In genomic region chr11:30017467-30017895, GRCh38 we compare ENCODE assay signal across 13 cellular contexts. TPM values are rescaled to one million over a fixed set of nuclear protein-coding genes. Genes with fewer than 3 reads are reported as not detected.
A peak's percentile ranks its signal among the peaks of the same experiment; 100 is the strongest.
DNase-seq lines count a peak whose midpoint lies in the region; ATAC-seq and TF ChIP-seq lines count a peak whose summit lies in the region.
"Had no signal": no experiment of that assay in that cellular context is flagged by ENCODE, and none has a peak within 500 bp of the region (broad histone marks: within the 10 kb centered on the region; RNA-seq: fewer than 3 reads in every experiment).

No MANE protein-coding gene starts in this region.

- WGBS in esophagus muscularis mucosa, result 34% methylated on average over 18 of the region's 18 CpGs
- no CpG with 5 or more reads among the region's 18 CpGs for WGBS in mesendoderm (ENCODE audit: extremely low coverage, insufficient coverage, low lambda C conversion rate)
- WGBS in testis, 2 donors, result 23% methylated on average over 13 to 18 of the region's 18 CpGs

- DNase-seq in NT2/D1 (ENCODE audit: low read depth, low spot score) (no peak), esophagus muscularis mucosa (ENCODE audit: extremely low spot score) (no peak), mesendoderm (peak; percentile 21), testis (no peak)
- no peak for DNase-seq in activated CD8-positive, alpha-beta memory T cell treated with anti-CD3 and anti-CD28 coated beads for 24 hours
- DNase-seq in activated CD4-positive, CD25-positive, alpha-beta regulatory T cell treated with anti-CD3 and anti-CD28 coated beads, Interleukin-2, amount 50 U/mL, for 72 hours, result no peak
- DNase-seq: activated T-cell treated with anti-CD3 and anti-CD28 coated beads, Interleukin-2, amount 50 U/mL, for 1 hour; hippocampal formation; NCI-H1417 treated with DMSO at 0.1 percent for 48 hours had no signal

- H3K79me1 ChIP-seq in mesendoderm (ENCODE audit: low read length), result no peaks in the 10 kb centered on the region

- peaks cover 100% of the 10 kb centered on the region for H3K27me3 ChIP-seq in NT2/D1 (ENCODE audit: insufficient read depth, insufficient read length)
- peaks cover 0 to 33% (median 14%) of the 10 kb centered on the region in 4 donors for H3K27me3 ChIP-seq in esophagus muscularis mucosa
- H3K27me3 ChIP-seq in mesendoderm (ENCODE audit: insufficient read depth, low read length, poor library complexity), result peaks cover 57% of the 10 kb centered on the region
- no peaks in the 10 kb centered on the region for H3K27me3 ChIP-seq in testis
- H3K27me3 ChIP-seq: BLaER1 treated with 17β-estradiol and CSF1 and Interleukin-3, amounts not matched to agents 10 nM and 100 nM had no signal

- H3K4ac ChIP-seq in mesendoderm (ENCODE audit: low read depth, low read length), result no peak overlapping the region

- H3K4me3 ChIP-seq in NT2/D1 (ENCODE audit: insufficient read length, low read depth), result peak overlapping the region; percentile 32
- H3K4me3 ChIP-seq in esophagus muscularis mucosa, result peak overlapping the region; percentile 47 to 56 (median 50)
- H3K4me3 ChIP-seq in mesendoderm (ENCODE audit: low read length), result no peak overlapping the region
- peak overlapping the region; percentile 29 to 52 for H3K4me3 ChIP-seq in testis
- H3K4me3 ChIP-seq: BLaER1 treated with 17β-estradiol and CSF1 and Interleukin-3, amounts not matched to agents 10 nM and 100 nM had no signal

- H4K5ac ChIP-seq in mesendoderm (ENCODE audit: low read length), result no peak overlapping the region

- no peak overlapping the region for H3K56ac ChIP-seq in mesendoderm (ENCODE audit: low read length)

- H3K36me3 ChIP-seq in NT2/D1 (ENCODE audit: insufficient read depth, insufficient read length, low read length), result no peaks in the 10 kb centered on the region
- H3K36me3 ChIP-seq in esophagus muscularis mucosa, result no peaks in the 10 kb centered on the region
- H3K36me3 ChIP-seq in mesendoderm (ENCODE audit: control insufficient read depth, insufficient read depth, low read length), result no peaks in the 10 kb centered on the region
- H3K36me3 ChIP-seq in testis (ENCODE audit: low read depth, missing control alignments), result no peaks in the 10 kb centered on the region
- H3K36me3 ChIP-seq: BLaER1 treated with 17β-estradiol and CSF1 and Interleukin-3, amounts not matched to agents 10 nM and 100 nM had no signal

- no peak overlapping the region for H3K4me2 ChIP-seq in mesendoderm (ENCODE audit: low read length)
- H3K4me2 ChIP-seq: BLaER1 treated with 17β-estradiol and CSF1 and Interleukin-3, amounts not matched to agents 10 nM and 100 nM had no signal

- intact Hi-C loops in esophagus muscularis mucosa (cut with DNase I), result no loop called here
- intact Hi-C loops in testis (cut with DNase I; ENCODE audit: low total_unique reads), result no loop called here

- ATAC-seq in GM18511 (IDR thresholded peaks at IDR 0.05; ENCODE audit: unreplicated experiment), result no peak

- H3K9ac ChIP-seq in NT2/D1 (ENCODE audit: insufficient read length, low read depth) (no peak overlapping the region), mesendoderm (ENCODE audit: low read length) (no peak overlapping the region)
- H3K9ac ChIP-seq: BLaER1 treated with 17β-estradiol and CSF1 and Interleukin-3, amounts not matched to agents 10 nM and 100 nM had no signal

- H3K79me2 ChIP-seq in mesendoderm (ENCODE audit: control insufficient read depth, insufficient read depth, low read length), result no peaks in the 10 kb centered on the region

- TF ChIP-seq CTCF in esophagus muscularis mucosa (IDR thresholded peaks at IDR 0.05) (no peak), testis (IDR thresholded peaks at IDR 0.05) (no peak)

- H3K23ac ChIP-seq in mesendoderm (ENCODE audit: low read length), result no peak overlapping the region

- H3K27ac ChIP-seq in esophagus muscularis mucosa (replicated peaks in 1 of 4) (no peak overlapping the region), mesendoderm (ENCODE audit: low read depth, low read length) (no peak overlapping the region), testis (no peak overlapping the region)
- H3K27ac ChIP-seq: BLaER1 treated with 17β-estradiol and CSF1 and Interleukin-3, amounts not matched to agents 10 nM and 100 nM had no signal

- TF ChIP-seq EP300 in esophagus muscularis mucosa (IDR thresholded peaks at IDR 0.05), result no peak

- H4K8ac ChIP-seq in mesendoderm (ENCODE audit: low read depth, low read length), result no peak overlapping the region

- H3K9me3 ChIP-seq in NT2/D1 (ENCODE audit: insufficient read depth, low read length) (no peaks in the 10 kb centered on the region), esophagus muscularis mucosa (no peaks in the 10 kb centered on the region), testis (no peaks in the 10 kb centered on the region)

- no peaks in the 10 kb centered on the region for H3K4me1 ChIP-seq in NT2/D1 (ENCODE audit: insufficient read depth, insufficient read length)
- peaks cover 0 to 20% (median 18%) of the 10 kb centered on the region in 4 donors for H3K4me1 ChIP-seq in esophagus muscularis mucosa
- no peaks in the 10 kb centered on the region for H3K4me1 ChIP-seq in mesendoderm (ENCODE audit: control insufficient read depth, low read depth, low read length)
- H3K4me1 ChIP-seq in testis, result no peaks in the 10 kb centered on the region
- H3K4me1 ChIP-seq: BLaER1 treated with 17β-estradiol and CSF1 and Interleukin-3, amounts not matched to agents 10 nM and 100 nM had no signal

- H2AK5ac ChIP-seq in mesendoderm (ENCODE audit: low read length), result no peak overlapping the region

- H3K18ac ChIP-seq in mesendoderm (ENCODE audit: low read length), result no peak overlapping the region

- no peak for TF ChIP-seq POLR2A in esophagus muscularis mucosa (IDR thresholded peaks at IDR 0.05; ENCODE audit: low read depth)
- TF ChIP-seq POLR2A in testis (IDR thresholded peaks at IDR 0.05), result no peak

- no peak overlapping the region for H2BK120ac ChIP-seq in mesendoderm (ENCODE audit: low read depth, low read length)

- H2BK15ac ChIP-seq in mesendoderm (replicated peaks; ENCODE audit: low read depth), result no peak overlapping the region

- H2BK5ac ChIP-seq in mesendoderm (ENCODE audit: low read length), result no peak overlapping the region

RNA-seq across cellular contexts. Expression of gene KCNA4, which starts 0.7 kb away (rescaled TPM):
- under 1 TPM in 2 of 4 donors, not detected in 2; 0.13 to 0.17 TPM for total RNA-seq in esophagus muscularis mucosa
- 0.06 TPM for polyA plus RNA-seq in mesendoderm (2013, experiment 1 of 2)
- polyA plus RNA-seq in mesendoderm (2013, experiment 2 of 2), result 0.15 TPM
- total RNA-seq in testis, result under 1 TPM; 0.24 to 0.25 TPM
- 0.73 TPM for polyA plus RNA-seq in testis (ENCODE audit: insufficient read depth, low read depth, low replicate concordance)
- total RNA-seq: mononuclear cell had no signal
- polyA plus RNA-seq: esophagus had no signal
